Comparison of ENCODE assay signal across 9 cellular contexts in genomic region chr17:37848690-37849616, GRCh38.
DNase-seq lines count a peak whose midpoint lies in the region; ATAC-seq and TF ChIP-seq lines count a peak whose summit lies in the region.
"Had no signal": no experiment of that assay in that cellular context is flagged by ENCODE, and none has a peak within 500 bp of the region (broad histone marks: within the 10 kb centered on the region; RNA-seq: fewer than 3 reads in every experiment).

No MANE protein-coding gene starts in this region.

- no peak for TF ChIP-seq CTCF in HL-60 (IDR thresholded peaks at IDR 0.05; ENCODE audit: insufficient read depth, low read length)
- TF ChIP-seq CTCF in activated CD8-positive, alpha-beta T cell treated with anti-CD3 and anti-CD28 coated beads for 36 hours (IDR thresholded peaks at IDR 0.05) = no peak
- TF ChIP-seq CTCF in sigmoid colon (IDR thresholded peaks at IDR 0.05) = no peak
- TF ChIP-seq CTCF in GM23338 (conservative IDR thresholded peaks at IDR 0.05; ENCODE audit: low read depth in 2 of 2) = no peak

- no peaks in the 10 kb centered on the region for H3K9me2 ChIP-seq in GM23338 (ENCODE audit: insufficient read depth)

- POLR2A ChIA-PET in activated CD8-positive, alpha-beta T cell treated with anti-CD3 and anti-CD28 coated beads for 36 hours (lab: Charles Lee) = interaction anchor here (0.6 kb wide), 1 partner anchor 79 kb away, joined by 3 read pairs; no protein-coding TSS in a partner anchor

- intact Hi-C loops in activated CD8-positive, alpha-beta T cell treated with anti-CD3 and anti-CD28 coated beads for 36 hours (cut with micrococcal nuclease) = no loop called here
- intact Hi-C loops in sigmoid colon (cut with DNase I) = no loop called here

- no peak for TF ChIP-seq EP300 in sigmoid colon (IDR thresholded peaks at IDR 0.05)

- no peak overlapping the region for H3K14ac ChIP-seq in mesenchymal stem cell (ENCODE audit: low read length in 2 of 2)

- no peaks in the 10 kb centered on the region for H3K36me3 Mint-ChIP-seq in activated naive CD4-positive, alpha-beta T cell treated with anti-CD3 and anti-CD28 coated beads, Interleukin-2, amount 10 ng/mL, durations not matched to agents 7 days and 5 days
- no peaks in the 10 kb centered on the region for H3K36me3 Mint-ChIP-seq in activated CD8-positive, alpha-beta T cell treated with anti-CD3 and anti-CD28 coated beads for 36 hours (ENCODE audit: low read depth)
- H3K36me3 Mint-ChIP-seq in GM23338 (ENCODE audit: low read depth) = no peaks in the 10 kb centered on the region

- H3K4me1 ChIP-seq in mesenchymal stem cell (ENCODE audit: control insufficient read depth, insufficient read depth, low read depth, low read length) (peaks cover 16% of the 10 kb centered on the region), sigmoid colon (peaks cover 0 to 8% (median 0%) of the 10 kb centered on the region in 4 donors), GM23338 (ENCODE audit: insufficient read depth) (peaks cover 5% of the 10 kb centered on the region; the same call in 1 of the 2 replicates)

- H3F3A ChIP-seq in GM23338 (replicated peaks; ENCODE audit: low read depth) = no peaks in the 10 kb centered on the region

- no peaks in the 10 kb centered on the region for H3K36me3 ChIP-seq in mesenchymal stem cell (ENCODE audit: control insufficient read depth in 1 of 2, insufficient read depth in 2 of 2, low read depth in 1 of 2, low read length in 2 of 2)
- H3K36me3 ChIP-seq in sigmoid colon = no peaks in the 10 kb centered on the region
- H3K36me3 ChIP-seq in GM23338 (ENCODE audit: insufficient read depth) = no peaks in the 10 kb centered on the region

- peak overlapping the region in 1 of 2 experiments; percentile 96 for H2BK12ac ChIP-seq in mesenchymal stem cell (ENCODE audit: low read length in 2 of 2)

- no peak overlapping the region for H2AFZ ChIP-seq in mesenchymal stem cell (ENCODE audit: low read depth, low read length)
- no peak overlapping the region for H2AFZ ChIP-seq in GM23338

- H3K9me3 ChIP-seq in mesenchymal stem cell (ENCODE audit: control insufficient read depth, low read length) (no peaks in the 10 kb centered on the region), sigmoid colon (no peaks in the 10 kb centered on the region)

- CTCF ChIA-PET in activated naive CD4-positive, alpha-beta T cell treated with anti-CD3 and anti-CD28 coated beads, Interleukin-2, amount 10 ng/mL, durations not matched to agents 7 days and 5 days (lab: Charles Lee) = interaction anchor here (0.9 to 2.2 kb wide), 3 partner anchors 12 to 33 kb away, joined by 3 to 7 read pairs (median 5); no protein-coding TSS in a partner anchor
- CTCF ChIA-PET in activated CD8-positive, alpha-beta T cell treated with anti-CD3 and anti-CD28 coated beads for 36 hours (lab: Charles Lee) = no interaction called here

- H4K8ac ChIP-seq in mesenchymal stem cell (ENCODE audit: low read length) = no peak overlapping the region

- H4K20me1 ChIP-seq in GM23338 (replicated peaks; ENCODE audit: insufficient read depth) = no peaks in the 10 kb centered on the region

- H3K4ac ChIP-seq in mesenchymal stem cell (ENCODE audit: low read depth in 1 of 2, low read length in 2 of 2) = peak overlapping the region in 1 of 2 experiments; percentile 38

- no peak overlapping the region for H2BK15ac ChIP-seq in mesenchymal stem cell (ENCODE audit: low read depth, poor library complexity, severe bottlenecking)

- no peaks in the 10 kb centered on the region for H3K79me2 ChIP-seq in GM23338 (replicated peaks; ENCODE audit: insufficient read depth)

- peak; percentile 49 for DNase-seq in activated naive CD4-positive, alpha-beta T cell treated with anti-CD3 and anti-CD28 coated beads, Interleukin-2, amount 10 ng/mL, durations not matched to agents 7 days and 5 days
- DNase-seq in activated naive CD4-positive, alpha-beta T cell (lab: John Stamatoyannopoulos, UW) = no peak
- DNase-seq in HL-60 (ENCODE audit: low read depth in 1 of 2, low spot score in 1 of 2) (peak; percentile 29 to 66), mesenchymal stem cell (peak; percentile 99), sigmoid colon (no peak), GM23338 (ENCODE audit: low spot score) (no peak), NCI-H1092 (lab: John Stamatoyannopoulos, UW) (no peak)
- DNase-seq in activated CD8-positive, alpha-beta T cell treated with anti-CD3 and anti-CD28 coated beads for 36 hours = peak; percentile 54

- no peak overlapping the region for H3K27ac ChIP-seq in HL-60 (replicated peaks)
- H3K27ac ChIP-seq in mesenchymal stem cell (ENCODE audit: low read length, poor library complexity, severe bottlenecking) = peak overlapping the region; percentile 35
- H3K27ac ChIP-seq in sigmoid colon = no peak overlapping the region
- no peak overlapping the region for H3K27ac ChIP-seq in GM23338 (ENCODE audit: low read depth)
- H3K27ac ChIP-seq: skin epidermis had no signal

- no peak overlapping the region for H2BK120ac ChIP-seq in mesenchymal stem cell (ENCODE audit: low read depth, low read length)

- H3K18ac ChIP-seq in mesenchymal stem cell (ENCODE audit: low read depth in 1 of 2, low read length in 2 of 2) = peak overlapping the region; percentile 30 to 50

- H3K27me3 Mint-ChIP-seq in activated naive CD4-positive, alpha-beta T cell treated with anti-CD3 and anti-CD28 coated beads, Interleukin-2, amount 10 ng/mL, durations not matched to agents 7 days and 5 days = peaks cover 25% of the 10 kb centered on the region
- peaks cover 5% of the 10 kb centered on the region for H3K27me3 Mint-ChIP-seq in activated CD8-positive, alpha-beta T cell treated with anti-CD3 and anti-CD28 coated beads for 36 hours
- no peaks in the 10 kb centered on the region for H3K27me3 Mint-ChIP-seq in GM23338 (ENCODE audit: insufficient read depth, low read depth, poor library complexity)

- peak overlapping the region; percentile 47 for H4K91ac ChIP-seq in mesenchymal stem cell (ENCODE audit: low read length)

- no peak overlapping the region for H3K4me3 Mint-ChIP-seq in activated naive CD4-positive, alpha-beta T cell treated with anti-CD3 and anti-CD28 coated beads, Interleukin-2, amount 10 ng/mL, durations not matched to agents 7 days and 5 days
- no peak overlapping the region for H3K4me3 Mint-ChIP-seq in activated CD8-positive, alpha-beta T cell treated with anti-CD3 and anti-CD28 coated beads for 36 hours
- no peak overlapping the region for H3K4me3 Mint-ChIP-seq in GM23338

- H3K4me2 ChIP-seq in mesenchymal stem cell (ENCODE audit: low read length, poor library complexity, severe bottlenecking) = no peak overlapping the region
- no peak overlapping the region for H3K4me2 ChIP-seq in GM23338

- no peak overlapping the region for H3K9ac ChIP-seq in mesenchymal stem cell (ENCODE audit: low read length)

- H3K27me3 ChIP-seq in HL-60 (ENCODE audit: insufficient read depth, poor library complexity, severe bottlenecking) (no peaks in the 10 kb centered on the region), mesenchymal stem cell (ENCODE audit: control insufficient read depth in 1 of 2, insufficient read depth in 1 of 2, low read length in 2 of 2) (peaks cover 0 to 32% of the 10 kb centered on the region in 2 experiments), sigmoid colon (peaks cover 0 to 12% (median 12%) of the 10 kb centered on the region in 3 donors), GM23338 (ENCODE audit: insufficient read depth) (no peaks in the 10 kb centered on the region)

- no peak for TF ChIP-seq POLR2A in sigmoid colon (IDR thresholded peaks at IDR 0.05)

- peak; percentile 83 for ATAC-seq in activated CD8-positive, alpha-beta T cell treated with anti-CD3 and anti-CD28 coated beads for 36 hours
- ATAC-seq in GM23338 = no peak

- H2BK5ac ChIP-seq in mesenchymal stem cell (ENCODE audit: low read depth, low read length, poor library complexity, severe bottlenecking) = peak overlapping the region; percentile 35

- no peaks in the 10 kb centered on the region for H3K79me1 ChIP-seq in mesenchymal stem cell (replicated peaks; ENCODE audit: low read length, poor library complexity, severe bottlenecking)

- H3K9me3 Mint-ChIP-seq in activated naive CD4-positive, alpha-beta T cell treated with anti-CD3 and anti-CD28 coated beads, Interleukin-2, amount 10 ng/mL, durations not matched to agents 7 days and 5 days = no peaks in the 10 kb centered on the region
- H3K9me3 Mint-ChIP-seq in activated CD8-positive, alpha-beta T cell treated with anti-CD3 and anti-CD28 coated beads for 36 hours = no peaks in the 10 kb centered on the region
- H3K9me3 Mint-ChIP-seq in GM23338 = peaks cover 54% of the 10 kb centered on the region

- no peak overlapping the region for H3K23ac ChIP-seq in mesenchymal stem cell (ENCODE audit: low read length in 2 of 2)

- H3K4me3 ChIP-seq in HL-60 (replicated peaks; ENCODE audit: insufficient read depth, low read length) (no peak overlapping the region), mesenchymal stem cell (ENCODE audit: insufficient read depth in 1 of 2, low read depth in 1 of 2, low read length in 2 of 2) (no peak overlapping the region), sigmoid colon (no peak overlapping the region), GM23338 (no peak overlapping the region)
- H3K4me3 ChIP-seq: skin epidermis had no signal

- 80% methylated on average over 11 of the region's 15 CpGs for WGBS in mesenchymal stem cell
- 84 to 86% methylated on average over 15 of the region's 15 CpGs for WGBS in sigmoid colon, 2 donors

- H3K27ac Mint-ChIP-seq in activated naive CD4-positive, alpha-beta T cell treated with anti-CD3 and anti-CD28 coated beads, Interleukin-2, amount 10 ng/mL, durations not matched to agents 7 days and 5 days = no peak overlapping the region
- peak overlapping the region; percentile 66 for H3K27ac Mint-ChIP-seq in activated CD8-positive, alpha-beta T cell treated with anti-CD3 and anti-CD28 coated beads for 36 hours
- H3K27ac Mint-ChIP-seq in GM23338 = no peak overlapping the region

- no peak overlapping the region for H2AK5ac ChIP-seq in mesenchymal stem cell (ENCODE audit: low read length, severe bottlenecking)

- H3K4me1 Mint-ChIP-seq in activated naive CD4-positive, alpha-beta T cell treated with anti-CD3 and anti-CD28 coated beads, Interleukin-2, amount 10 ng/mL, durations not matched to agents 7 days and 5 days = peaks cover 36% of the 10 kb centered on the region
- H3K4me1 Mint-ChIP-seq in activated CD8-positive, alpha-beta T cell treated with anti-CD3 and anti-CD28 coated beads for 36 hours (ENCODE audit: low read depth) = peaks cover 23% of the 10 kb centered on the region
- H3K4me1 Mint-ChIP-seq in GM23338 = no peaks in the 10 kb centered on the region; the same call in 2 of the 3 replicates

TF ChIP-seq in GM23338, 12 proteins besides CTCF, POLR2A, EP300 and RAD21 (continues in another document):
- no peak for TF ChIP-seq ETS1 (IDR thresholded peaks at IDR 0.05)
- TF ChIP-seq ZNF114 (CRISPR knock-in tag; IDR thresholded peaks at IDR 0.05) = no peak

Comparison
In these comparisons a context has a peak if more than half of its experiments do, and no peak if none do; other contexts are left out.
1. DNase-seq: peak in activated naive CD4-positive, alpha-beta T cell treated with anti-CD3 and anti-CD28 coated beads, Interleukin-2, amount 10 ng/mL, durations not matched to agents 7 days and 5 days (single experiment), HL-60 (2 of 2), activated CD8-positive, alpha-beta T cell treated with anti-CD3 and anti-CD28 coated beads for 36 hours (single experiment) and mesenchymal stem cell (single experiment); none in activated naive CD4-positive, alpha-beta T cell (0 of 4), sigmoid colon (single experiment), GM23338 (single experiment) and NCI-H1092 (single experiment).